Comparison of ENCODE assay signal across 13 cellular contexts in the genomic region with DNA sequence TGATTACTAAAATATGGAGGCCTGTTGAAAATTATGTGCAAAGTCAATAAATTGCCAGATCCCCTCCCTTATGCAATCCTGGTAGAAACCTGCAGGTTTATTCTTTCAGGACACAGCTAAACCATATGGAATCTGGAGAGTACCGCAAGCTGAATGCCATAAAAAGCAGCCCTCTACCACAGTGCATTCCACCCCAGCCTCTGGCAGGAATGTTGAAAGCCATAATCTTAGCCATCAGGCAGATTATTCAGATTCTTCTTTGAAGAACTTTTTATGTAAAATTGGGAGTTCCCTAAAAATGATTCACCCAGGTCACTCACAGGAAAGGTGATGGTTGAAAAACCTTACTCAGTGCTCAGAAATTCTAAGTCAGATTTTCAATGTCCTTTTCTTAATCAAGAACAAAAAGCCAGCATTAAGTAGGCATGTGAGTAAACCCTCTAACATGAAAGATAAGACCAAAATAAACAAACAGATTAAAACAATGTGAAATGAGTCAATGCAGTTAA.
A peak's percentile ranks its signal among the peaks of the same experiment; 100 is the strongest.
DNase-seq lines count a peak whose midpoint lies in the region; ATAC-seq, FAIRE-seq and TF ChIP-seq lines count a peak whose summit lies in the region.
"Had no signal": no experiment of that assay in that cellular context is flagged by ENCODE, and none has a peak within 500 bp of the region (broad histone marks: within the 10 kb centered on the region; RNA-seq: fewer than 3 reads in every experiment).

No MANE protein-coding gene starts in this region.

- H3K79me2 ChIP-seq in endothelial cell of umbilical vein (ENCODE audit: control insufficient read depth, insufficient read depth, low read length) = no peaks in the 10 kb centered on the region
- no peaks in the 10 kb centered on the region for H3K79me2 ChIP-seq in MM.1S (ENCODE audit: low read length)
- H3K79me2 ChIP-seq: parathyroid adenoma had no signal

- DNase-seq in H4 (ENCODE audit: low spot score) (peak; percentile 87), RPMI7951 (ENCODE audit: low read depth) (peak; percentile 83), endothelial cell of umbilical vein (ENCODE audit: low read depth, low spot score) (peak; percentile 91), neuronal stem cell (ENCODE audit: low spot score) (no peak), left colon (no peak), SKM-1 (lab: John Stamatoyannopoulos, UW; ENCODE audit: unreplicated experiment) (no peak), MM.1S (no peak)
- DNase-seq: NCI-H345; stimulated activated CD4-positive, alpha-beta T cell treated with anti-CD3 and anti-CD28 coated beads, Interleukin-4, amount 100 ng/mL, for 4 hours had no signal

- H2BK12ac ChIP-seq in neuronal stem cell (ENCODE audit: low read length) = no peak overlapping the region

- H3K9me2 ChIP-seq in MM.1S (replicated peaks; ENCODE audit: insufficient read depth, low read length) = no peaks in the 10 kb centered on the region

- intact Hi-C loops in endothelial cell of umbilical vein (cut with micrococcal nuclease) = loop anchor here (1.0 kb wide), 4 partner anchors 228 to 370 kb away; no protein-coding TSS in a partner anchor
- intact Hi-C loops in left colon (cut with DNase I, micrococcal nuclease) = no loop called here

- POLR2A ChIA-PET in endothelial cell of umbilical vein (lab: Charles Lee) = interaction anchor here (1.2 kb wide), 1 partner anchor 257 kb away, joined by 5 read pairs; no protein-coding TSS in a partner anchor

- H2AFZ ChIP-seq in endothelial cell of umbilical vein (ENCODE audit: low read depth, low read length) (peak overlapping the region; percentile 34), neuronal stem cell (ENCODE audit: low read length) (peak overlapping the region; percentile 13), MM.1S (ENCODE audit: low read length) (no peak overlapping the region)
- H2AFZ ChIP-seq: parathyroid adenoma had no signal

- H3F3A ChIP-seq in MM.1S (ENCODE audit: insufficient read depth, low read length) = no peaks in the 10 kb centered on the region

- BruUV-seq in endothelial cell of umbilical vein (replicated peaks; lab: Mats Ljungman, UMichigan) = no TSS peak

- H3K14ac ChIP-seq in neuronal stem cell (ENCODE audit: low read length) = no peak overlapping the region

- CTCF ChIA-PET in endothelial cell of umbilical vein (lab: Charles Lee) = interaction anchor here (0.9 to 2.1 kb wide), 6 partner anchors 15 to 372 kb away, joined by 3 to 7 read pairs (median 4); a partner anchor contains a TSS

- H3K9ac ChIP-seq in endothelial cell of umbilical vein (replicated peaks; ENCODE audit: extremely low read depth, insufficient read depth, low read length) (peak overlapping the region; percentile 51), neuronal stem cell (ENCODE audit: low read depth, low read length, poor library complexity) (no peak overlapping the region), MM.1S (ENCODE audit: low read length) (no peak overlapping the region)
- H3K9ac ChIP-seq: parathyroid adenoma had no signal

- ATAC-seq in left colon = no peak
- no peak for ATAC-seq in HG02973 (IDR thresholded peaks at IDR 0.05; ENCODE audit: unreplicated experiment)
- ATAC-seq: gastroesophageal sphincter, GM12878 had no signal

- no peak overlapping the region for H3K18ac ChIP-seq in neuronal stem cell (ENCODE audit: low read length)

- no peak overlapping the region for H3K4ac ChIP-seq in neuronal stem cell (ENCODE audit: low read length)

- no peak for TF ChIP-seq POLR2A in endothelial cell of umbilical vein (IDR thresholded peaks at IDR 0.05; ENCODE audit: low read depth, low read length)

- H3K36me3 ChIP-seq in endothelial cell of umbilical vein (ENCODE audit: control insufficient read depth in 2 of 2, extremely low read depth in 1 of 2, insufficient read depth in 2 of 2, low read length in 2 of 2) (no peaks in the 10 kb centered on the region), neuronal stem cell (replicated peaks in 1 of 2; ENCODE audit: control insufficient read depth in 2 of 2, insufficient read depth in 2 of 2, low read length in 2 of 2) (no peaks in the 10 kb centered on the region), MM.1S (replicated peaks; ENCODE audit: insufficient read depth, low read length) (no peaks in the 10 kb centered on the region)
- H3K36me3 ChIP-seq: gastroesophageal sphincter had no signal

- H4K20me1 ChIP-seq in endothelial cell of umbilical vein (replicated peaks; ENCODE audit: control insufficient read depth, extremely low read depth, insufficient read depth, low read length) (no peaks in the 10 kb centered on the region), MM.1S (ENCODE audit: insufficient read depth, low read length) (no peaks in the 10 kb centered on the region)

- TF ChIP-seq CTCF in endothelial cell of umbilical vein (IDR thresholded peaks at IDR 0.05; ENCODE audit: extremely low read depth in 1 of 2, insufficient read depth in 1 of 2, low read depth in 1 of 2, low read length in 2 of 2) = no peak
- no peak for TF ChIP-seq CTCF in MM.1S (IDR thresholded peaks at IDR 0.05; ENCODE audit: low read length)

- FAIRE-seq in endothelial cell of umbilical vein (lab: Jason Lieb, UNC) = no peak
- FAIRE-seq: GM12878 had no signal

- no peak overlapping the region for H2BK120ac ChIP-seq in neuronal stem cell (ENCODE audit: low read depth, low read length)

- H3K4me2 ChIP-seq in endothelial cell of umbilical vein (ENCODE audit: insufficient read depth, low read length) = peak overlapping the region; percentile 58
- H3K4me2 ChIP-seq in neuronal stem cell (ENCODE audit: insufficient read depth, low read length, poor library complexity, severe bottlenecking) = no peak overlapping the region
- H3K4me2 ChIP-seq in MM.1S (ENCODE audit: low read depth, low read length) = no peak overlapping the region

- no peaks in the 10 kb centered on the region for H3K9me3 ChIP-seq in endothelial cell of umbilical vein (replicated peaks; ENCODE audit: control insufficient read depth, insufficient read depth, low read length)
- H3K9me3 ChIP-seq in neuronal stem cell (replicated peaks in 1 of 2; ENCODE audit: control insufficient read depth in 2 of 2, insufficient read depth in 1 of 2, low read depth in 1 of 2, low read length in 2 of 2) = no peaks in the 10 kb centered on the region
- no peaks in the 10 kb centered on the region for H3K9me3 ChIP-seq in MM.1S (replicated peaks; ENCODE audit: insufficient read depth, low read length)

- H2BK5ac ChIP-seq in neuronal stem cell (ENCODE audit: low read length) = no peak overlapping the region

- H3K79me1 ChIP-seq in neuronal stem cell (ENCODE audit: low read depth, low read length) = no peaks in the 10 kb centered on the region

- WGBS in neuronal stem cell (ENCODE audit: extremely low coverage in 2 of 2, insufficient read length in 2 of 2, insufficient replicate concordance in 1 of 2), 2 donors = no CpG with 5 or more reads among the region's 1 CpG

- no peak overlapping the region for H2BK15ac ChIP-seq in neuronal stem cell (ENCODE audit: low read length)

- H3K4me3 ChIP-seq in endothelial cell of umbilical vein (replicated peaks in 1 of 3; ENCODE audit: insufficient read depth in 1 of 3, low read depth in 1 of 3, low read length in 3 of 3) (no peak overlapping the region), neuronal stem cell (ENCODE audit: low read length in 2 of 2) (no peak overlapping the region), MM.1S (ENCODE audit: low read length) (no peak overlapping the region)
- H3K4me3 ChIP-seq: gastroesophageal sphincter, GM12878 had no signal

- H3K23ac ChIP-seq in neuronal stem cell (ENCODE audit: low read depth, low read length, poor library complexity) = no peak overlapping the region

- H2AK5ac ChIP-seq in neuronal stem cell (ENCODE audit: low read depth, low read length) = no peak overlapping the region

- H3K27ac ChIP-seq in endothelial cell of umbilical vein (ENCODE audit: insufficient read depth, low read depth, low read length) = peak overlapping the region; percentile 74
- H3K27ac ChIP-seq in neuronal stem cell (replicated peaks; ENCODE audit: low read length) = no peak overlapping the region
- H3K27ac ChIP-seq in MM.1S (ENCODE audit: low read length) = no peak overlapping the region
- H3K27ac ChIP-seq: gastroesophageal sphincter, parathyroid adenoma had no signal

- no peaks in the 10 kb centered on the region for H3K27me3 ChIP-seq in endothelial cell of umbilical vein (ENCODE audit: control insufficient read depth in 2 of 2, insufficient read depth in 2 of 2, low read length in 2 of 2)
- H3K27me3 ChIP-seq in neuronal stem cell (ENCODE audit: control insufficient read depth in 3 of 3, insufficient read depth in 3 of 3, low read depth in 1 of 3, low read length in 3 of 3) = no peaks in the 10 kb centered on the region
- H3K27me3 ChIP-seq in MM.1S (replicated peaks; ENCODE audit: insufficient read depth, low read length) = no peaks in the 10 kb centered on the region
- H3K27me3 ChIP-seq: gastroesophageal sphincter had no signal

- H3K9me1 ChIP-seq in endothelial cell of umbilical vein (replicated peaks; ENCODE audit: control insufficient read depth, extremely low read depth, insufficient read depth, low read length) = no peaks in the 10 kb centered on the region

- H4K8ac ChIP-seq in neuronal stem cell (ENCODE audit: low read depth, low read length) = no peak overlapping the region

- H4K91ac ChIP-seq in neuronal stem cell (ENCODE audit: low read depth, low read length, poor library complexity) = no peak overlapping the region

- dilution Hi-C loops in endothelial cell of umbilical vein (cut with MboI; ENCODE audit: extremely low pct_ligation_motif_present, low sequenced_read_pairs) = no loop called here

- H3K4me1 ChIP-seq in endothelial cell of umbilical vein (ENCODE audit: control insufficient read depth, extremely low read depth, insufficient read depth, low read length) = peaks cover 37% of the 10 kb centered on the region
- H3K4me1 ChIP-seq in neuronal stem cell (ENCODE audit: control insufficient read depth in 2 of 2, insufficient read depth in 1 of 2, low read depth in 1 of 2, low read length in 2 of 2) = no peaks in the 10 kb centered on the region
- H3K4me1 ChIP-seq in MM.1S (ENCODE audit: low read length) = no peaks in the 10 kb centered on the region
- H3K4me1 ChIP-seq: gastroesophageal sphincter, parathyroid adenoma had no signal

TF ChIP-seq in endothelial cell of umbilical vein, 7 proteins besides CTCF, POLR2A, EP300 and RAD21 (continues in another document):
- no peak for TF ChIP-seq MYC (IDR thresholded peaks at IDR 0.05; ENCODE audit: low read depth, low read length)
- TF ChIP-seq POLR2AphosphoS5 (IDR thresholded peaks at IDR 0.05; ENCODE audit: insufficient read depth, low read depth, low read length) = no peak
- peak; percentile 90 for TF ChIP-seq FOS (IDR thresholded peaks at IDR 0.05; ENCODE audit: borderline replicate concordance, insufficient read depth, low read length)
- TF ChIP-seq, protein P1, sequence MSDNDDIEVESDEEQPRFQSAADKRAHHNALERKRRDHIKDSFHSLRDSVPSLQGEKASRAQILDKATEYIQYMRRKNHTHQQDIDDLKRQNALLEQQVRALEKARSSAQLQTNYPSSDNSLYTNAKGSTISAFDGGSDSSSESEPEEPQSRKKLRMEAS (IDR thresholded peaks at IDR 0.05; ENCODE audit: insufficient read depth, insufficient read length) = no peak
- peak; percentile 70 for TF ChIP-seq JUN (IDR thresholded peaks at IDR 0.05; ENCODE audit: borderline replicate concordance, insufficient read depth, insufficient read length, low read depth)
- TF ChIP-seq EZH2 (IDR thresholded peaks at IDR 0.05; ENCODE audit: borderline replicate concordance, low read depth, low read length, severe bottlenecking) = no peak

Comparison
In these comparisons a context has a peak if more than half of its experiments do, and no peak if none do; other contexts are left out.
1. DNase-seq: peak in H4 (single experiment), RPMI7951 (single experiment) and endothelial cell of umbilical vein (single experiment); none in neuronal stem cell (single experiment), left colon (0 of 2), SKM-1 (single experiment) and MM.1S (single experiment).